ENCODE assay signal across 14 cellular contexts in the genomic region with DNA sequence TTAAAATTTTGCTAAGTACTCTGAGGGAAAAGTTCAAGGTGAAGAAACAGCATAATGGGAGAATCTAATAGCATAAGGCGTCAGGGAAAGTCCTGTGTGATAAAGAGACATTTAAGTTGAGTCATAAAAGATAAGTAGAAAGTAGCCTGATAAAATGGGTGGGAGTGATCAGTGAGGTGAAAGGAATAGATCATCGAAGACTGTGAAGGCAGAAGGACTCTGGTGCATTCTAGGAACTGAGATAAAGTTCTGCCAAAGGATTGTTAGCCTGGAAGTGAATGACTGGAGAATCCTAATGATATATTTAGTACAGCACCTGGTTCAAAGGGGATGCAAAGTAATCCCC.
A peak's percentile ranks its signal among the peaks of the same experiment; 100 is the strongest.
DNase-seq lines count a peak whose midpoint lies in the region; ATAC-seq lines count a peak whose summit lies in the region.
"Had no signal": no experiment of that assay in that cellular context is flagged by ENCODE, and none has a peak within 500 bp of the region (broad histone marks: within the 10 kb centered on the region; RNA-seq: fewer than 3 reads in every experiment).

No MANE protein-coding gene starts in this region.

- H3K9me3 Mint-ChIP-seq in activated naive CD8-positive, alpha-beta T cell treated with anti-CD3 and anti-CD28 coated beads, Interleukin-2, amount 50 U/mL, for 24 hours, result peaks cover 25% of the 10 kb centered on the region

- H2BK120ac ChIP-seq in mesendoderm (ENCODE audit: low read depth, low read length), result no peak overlapping the region

- H3K9ac ChIP-seq in BLaER1 treated with 17β-estradiol and CSF1 and Interleukin-3, amounts not matched to agents 10 nM and 100 nM, result peak overlapping the region in 6 of 11 experiments; percentile 25 to 65 (median 48); a peak in 7 of 22 replicates
- H3K9ac ChIP-seq in mesendoderm (ENCODE audit: low read length), result no peak overlapping the region

- peaks cover 4% of the 10 kb centered on the region for H3K27me3 Mint-ChIP-seq in activated naive CD8-positive, alpha-beta T cell treated with anti-CD3 and anti-CD28 coated beads, Interleukin-2, amount 50 U/mL, for 24 hours

- no peak overlapping the region for H3K4ac ChIP-seq in mesendoderm (ENCODE audit: low read depth, low read length)

- peaks cover 0 to 38% (median 15%) of the 10 kb centered on the region in 11 experiments; a peak in 15 of 22 replicates for H3K36me3 ChIP-seq in BLaER1 treated with 17β-estradiol and CSF1 and Interleukin-3, amounts not matched to agents 10 nM and 100 nM
- no peaks in the 10 kb centered on the region for H3K36me3 ChIP-seq in mesendoderm (ENCODE audit: control insufficient read depth, insufficient read depth, low read length)
- H3K36me3 ChIP-seq: uterus had no signal

- no peak overlapping the region for H4K8ac ChIP-seq in mesendoderm (ENCODE audit: low read depth, low read length)

- H3K4me3 Mint-ChIP-seq in activated naive CD8-positive, alpha-beta T cell treated with anti-CD3 and anti-CD28 coated beads, Interleukin-2, amount 50 U/mL, for 24 hours, result no peak overlapping the region

- no peaks in the 10 kb centered on the region for H3K27me3 ChIP-seq in BLaER1 treated with 17β-estradiol and CSF1 and Interleukin-3, amounts not matched to agents 10 nM and 100 nM
- no peaks in the 10 kb centered on the region for H3K27me3 ChIP-seq in mesendoderm (ENCODE audit: insufficient read depth, low read length, poor library complexity)
- H3K27me3 ChIP-seq: uterus had no signal

- no peak overlapping the region for H3K56ac ChIP-seq in mesendoderm (ENCODE audit: low read length)

- H3K9me3 ChIP-seq in BLaER1 treated with 17β-estradiol and CSF1 and Interleukin-3, amounts not matched to agents 10 nM and 100 nM (replicated peaks in 1 of 11), result peaks cover 40 to 70% (median 53%) of the 10 kb centered on the region in 11 experiments
- H3K9me3 ChIP-seq: psoas muscle, uterus had no signal

- H3K36me3 Mint-ChIP-seq in activated naive CD8-positive, alpha-beta T cell treated with anti-CD3 and anti-CD28 coated beads, Interleukin-2, amount 50 U/mL, for 24 hours (ENCODE audit: low read depth), result no peaks in the 10 kb centered on the region

- H3K4me3 ChIP-seq in BLaER1 treated with 17β-estradiol and CSF1 and Interleukin-3, amounts not matched to agents 10 nM and 100 nM, result peak overlapping the region in 2 of 10 experiments; percentile 16 to 36; a peak in 2 of 20 replicates
- H3K4me3 ChIP-seq in mesendoderm (ENCODE audit: low read length), result no peak overlapping the region
- H3K4me3 ChIP-seq: lung, psoas muscle, uterus had no signal

- no peak for DNase-seq in activated naive CD8-positive, alpha-beta T cell treated with anti-CD3 and anti-CD28 coated beads, Interleukin-2, amount 50 U/mL, for 24 hours
- DNase-seq in mesendoderm (no peak), NCI-H128 (lab: John Stamatoyannopoulos, UW; ENCODE audit: unreplicated experiment) (no peak), NCI-H526 (lab: John Stamatoyannopoulos, UW) (no peak)
- DNase-seq in activated naive CD4-positive, alpha-beta T cell (lab: John Stamatoyannopoulos, UW), result no peak
- DNase-seq: AML-193, NCI-H187 had no signal

- H2BK15ac ChIP-seq in mesendoderm (replicated peaks; ENCODE audit: low read depth), result no peak overlapping the region

- H3K4me1 ChIP-seq in BLaER1 treated with 17β-estradiol and CSF1 and Interleukin-3, amounts not matched to agents 10 nM and 100 nM, result peaks cover 25 to 43% (median 35%) of the 10 kb centered on the region in 10 experiments
- H3K4me1 ChIP-seq in mesendoderm (ENCODE audit: control insufficient read depth, low read depth, low read length), result no peaks in the 10 kb centered on the region
- H3K4me1 ChIP-seq: psoas muscle, uterus had no signal

- H3K27ac ChIP-seq in BLaER1 treated with 17β-estradiol and CSF1 and Interleukin-3, amounts not matched to agents 10 nM and 100 nM, result peak overlapping the region in 9 of 11 experiments; percentile 26 to 75 (median 52); a peak in 15 of 22 replicates
- H3K27ac ChIP-seq in mesendoderm (ENCODE audit: low read depth, low read length), result no peak overlapping the region
- H3K27ac ChIP-seq: psoas muscle, VCaP had no signal

- H3K23ac ChIP-seq in mesendoderm (ENCODE audit: low read length), result no peak overlapping the region

- peak overlapping the region; percentile 54 for H3K27ac Mint-ChIP-seq in activated naive CD8-positive, alpha-beta T cell treated with anti-CD3 and anti-CD28 coated beads, Interleukin-2, amount 50 U/mL, for 24 hours

- ATAC-seq in GM19463 (IDR thresholded peaks at IDR 0.05; ENCODE audit: unreplicated experiment) (peak; percentile 12), HG03354 (IDR thresholded peaks at IDR 0.05; ENCODE audit: poor library complexity, severe bottlenecking, unreplicated experiment) (peak; percentile 24)
- ATAC-seq in activated naive CD8-positive, alpha-beta T cell treated with anti-CD3 and anti-CD28 coated beads, Interleukin-2, amount 50 U/mL, for 24 hours, result peak; percentile 53

- H2AK5ac ChIP-seq in mesendoderm (ENCODE audit: low read length), result no peak overlapping the region

- H3K4me1 Mint-ChIP-seq in activated naive CD8-positive, alpha-beta T cell treated with anti-CD3 and anti-CD28 coated beads, Interleukin-2, amount 50 U/mL, for 24 hours, result peaks cover 26% of the 10 kb centered on the region

- H4K5ac ChIP-seq in mesendoderm (ENCODE audit: low read length), result no peak overlapping the region

- no peaks in the 10 kb centered on the region for H3K79me1 ChIP-seq in mesendoderm (ENCODE audit: low read length)

- H4K20me1 ChIP-seq in BLaER1 treated with 17β-estradiol and CSF1 and Interleukin-3, amounts not matched to agents 10 nM and 100 nM, result no peaks in the 10 kb centered on the region

- H2BK5ac ChIP-seq in mesendoderm (ENCODE audit: low read length), result no peak overlapping the region

- peak overlapping the region; percentile 83 to 90 (median 87) for H3K4me2 ChIP-seq in BLaER1 treated with 17β-estradiol and CSF1 and Interleukin-3, amounts not matched to agents 10 nM and 100 nM
- no peak overlapping the region for H3K4me2 ChIP-seq in mesendoderm (ENCODE audit: low read length)

- H3K18ac ChIP-seq in mesendoderm (ENCODE audit: low read length), result no peak overlapping the region

- WGBS in mesendoderm (ENCODE audit: extremely low coverage, insufficient coverage, low lambda C conversion rate), result no CpG with 5 or more reads among the region's 2 CpGs

- no peaks in the 10 kb centered on the region for H3K79me2 ChIP-seq in mesendoderm (ENCODE audit: control insufficient read depth, insufficient read depth, low read length)
